ENCODE assay signal across 1 cellular context in genomic region chr10:45443101-45444009, GRCh38.
TF ChIP-seq lines count a peak whose summit lies in the region.

No MANE protein-coding gene starts in this region.

TF ChIP-seq in H1, 55 proteins besides CTCF, POLR2A, EP300 and RAD21:
- TF ChIP-seq SUZ12 (IDR thresholded peaks at IDR 0.05; ENCODE audit: low read length) (no peak), ZNF274 (IDR thresholded peaks at IDR 0.05; ENCODE audit: borderline replicate concordance, extremely low read depth, low read length) (no peak), TCF12 (IDR thresholded peaks at IDR 0.05; ENCODE audit: low read depth, low read length) (no peak), SRF (IDR thresholded peaks at IDR 0.05; ENCODE audit: low read depth, low read length) (no peak), BACH1 (IDR thresholded peaks at IDR 0.05; ENCODE audit: low read length) (no peak), MAFK (IDR thresholded peaks at IDR 0.05; ENCODE audit: low read depth, low read length) (no peak), TEAD4 (IDR thresholded peaks at IDR 0.05; ENCODE audit: low read depth, low read length) (no peak), EGR1 (IDR thresholded peaks at IDR 0.05; ENCODE audit: borderline replicate concordance, low read depth, low read length) (no peak), RNF2 (IDR thresholded peaks at IDR 0.05; ENCODE audit: borderline replicate concordance, low read depth, low read length, missing control alignments, poor library complexity, severe bottlenecking) (no peak), KDM4A (IDR thresholded peaks at IDR 0.05; ENCODE audit: low read depth, low read length, severe bottlenecking) (no peak)
TF ChIP-seq in H1: peak in this region for 0.
